15 cellular contexts compared by ENCODE assay signal in the genomic region with DNA sequence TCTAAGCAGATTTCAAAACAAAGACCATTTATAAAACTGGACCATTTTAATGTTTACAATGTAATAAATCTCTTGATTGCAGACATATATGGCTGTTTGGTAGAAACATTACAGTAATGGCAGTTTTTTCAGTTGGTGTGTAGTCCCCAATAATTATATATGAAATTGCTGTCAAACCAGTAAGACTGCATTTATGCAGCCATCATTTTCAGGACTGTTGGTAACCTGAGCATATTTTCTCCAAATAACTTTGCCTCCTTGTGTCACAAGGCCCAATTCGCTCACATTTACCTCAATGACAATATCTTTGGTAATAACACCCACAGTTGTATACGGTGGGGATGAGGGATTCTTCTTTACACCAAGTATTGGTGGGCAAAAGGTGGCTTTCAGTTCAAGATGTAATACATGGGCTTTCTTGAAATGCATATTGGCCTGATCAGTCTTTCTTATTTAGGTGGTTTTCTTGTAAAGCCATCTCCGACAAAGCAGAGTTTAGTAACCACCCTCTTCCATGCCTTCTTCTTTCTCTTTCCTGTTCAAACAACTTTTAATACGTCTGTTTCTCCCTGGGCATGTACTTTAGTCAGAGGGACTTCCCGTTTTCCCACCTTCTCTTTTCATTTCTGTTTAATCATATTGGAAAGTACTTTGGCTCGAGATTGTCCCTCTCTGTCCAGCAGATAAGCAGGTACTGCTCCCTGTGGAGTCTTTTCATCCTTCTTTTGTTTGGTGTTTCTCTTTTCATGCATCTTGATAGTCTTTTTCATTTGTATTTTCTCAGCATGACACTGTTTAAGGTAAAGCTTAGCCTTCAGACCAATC. TPM values are rescaled to one million over a fixed set of nuclear protein-coding genes. Genes with fewer than 3 reads are reported as not detected.
DNase-seq lines count a peak whose midpoint lies in the region; ATAC-seq, FAIRE-seq and TF ChIP-seq lines count a peak whose summit lies in the region.
"Had no signal": no experiment of that assay in that cellular context is flagged by ENCODE, and none has a peak within 500 bp of the region (broad histone marks: within the 10 kb centered on the region; RNA-seq: fewer than 3 reads in every experiment).

No MANE protein-coding gene starts in this region.

- H3K9me3 ChIP-seq in Caco-2 (no peaks in the 10 kb centered on the region), HepG2 (ENCODE audit: low read length) (no peaks in the 10 kb centered on the region)
- H3K9me3 ChIP-seq: ovary had no signal

- no peaks in the 10 kb centered on the region for H3K79me2 ChIP-seq in HepG2 (ENCODE audit: insufficient read depth, low read length)

- intact Hi-C loops in CD14-positive monocyte (cut with micrococcal nuclease) = no loop called here
- intact Hi-C loops in Caco-2 (cut with micrococcal nuclease; ENCODE audit: unreplicated experiment) = no loop called here
- intact Hi-C loops in HepG2 (cut with micrococcal nuclease; ENCODE audit: unreplicated experiment) = no loop called here

- H3K9me3 Mint-ChIP-seq in CD14-positive monocyte = no peaks in the 10 kb centered on the region
- no peaks in the 10 kb centered on the region for H3K9me3 Mint-ChIP-seq in Caco-2 (ENCODE audit: unreplicated experiment)
- H3K9me3 Mint-ChIP-seq in T-cell = no peaks in the 10 kb centered on the region
- H3K9me3 Mint-ChIP-seq: activated naive CD8-positive, alpha-beta T cell treated with anti-CD3 and anti-CD28 coated beads, Interleukin-2, amount 10 ng/mL, durations not matched to agents 7 days and 5 days; IgD-negative memory B cell had no signal

- DNase-seq in CD14-positive monocyte (ENCODE audit: low spot score) (no peak), Caco-2 (no peak), T-cell (no peak), HepG2 (ENCODE audit: low spot score) (no peak), D341Med (ENCODE audit: low spot score) (no peak)
- DNase-seq: activated naive CD8-positive, alpha-beta T cell treated with anti-CD3 and anti-CD28 coated beads, Interleukin-2, amount 10 ng/mL, durations not matched to agents 7 days and 5 days; NCI-H2081; stimulated activated CD4-positive, alpha-beta T cell treated with anti-CD3 and anti-CD28 coated beads, Interleukin-15, amount 100 ng/mL, for 24 hours had no signal

- POLR2A ChIA-PET in Caco-2 (lab: Charles Lee) = no interaction called here
- POLR2A ChIA-PET in T-cell (lab: Charles Lee) = no interaction called here
- POLR2A ChIA-PET in HepG2 (lab: Yijun Ruan, JAX) = no interaction called here

- in situ Hi-C loops in HepG2 (cut with HindIII; ENCODE audit: extremely low pct_ligation_motif_present, low pct_unique_long_range_greater_than_20kb) = no loop called here

- TF ChIP-seq CTCF in CD14-positive monocyte (IDR thresholded peaks at IDR 0.05) (no peak), Caco-2 (IDR thresholded peaks at IDR 0.05; ENCODE audit: insufficient read depth in 1 of 2, low read depth in 1 of 2, low read length in 1 of 2, severe bottlenecking in 1 of 2, unreplicated experiment in 1 of 2) (no peak), HepG2 (CRISPR knock-in tag; IDR thresholded peaks at IDR 0.05) (no peak)

- no peak overlapping the region for H3K27ac ChIP-seq in HepG2 (ENCODE audit: extremely low read length, insufficient read depth, low read length)

- H4K20me1 ChIP-seq in HepG2 (ENCODE audit: insufficient read depth, low read length) = no peaks in the 10 kb centered on the region

- H3K9ac ChIP-seq in HepG2 (ENCODE audit: insufficient read depth, low read depth, low read length) = no peak overlapping the region

- H3K27me3 ChIP-seq in Caco-2 (replicated peaks; ENCODE audit: control insufficient read depth, insufficient read depth, low read length) = no peaks in the 10 kb centered on the region
- H3K27me3 ChIP-seq in HepG2 (ENCODE audit: control insufficient read depth in 1 of 2, insufficient read depth in 2 of 2, low read length in 2 of 2) = no peaks in the 10 kb centered on the region
- H3K27me3 ChIP-seq: ovary had no signal

- TF ChIP-seq POLR2A in HepG2 (IDR thresholded peaks at IDR 0.05; ENCODE audit: insufficient read depth in 1 of 2, low read depth in 2 of 2, low read length in 2 of 2) = no peak

- peaks cover 11 to 20% of the 10 kb centered on the region in 2 donors for H3K36me3 Mint-ChIP-seq in CD14-positive monocyte
- H3K36me3 Mint-ChIP-seq in Caco-2 (ENCODE audit: insufficient read depth, unreplicated experiment) = no peaks in the 10 kb centered on the region
- peaks cover 6% of the 10 kb centered on the region for H3K36me3 Mint-ChIP-seq in T-cell

- H3K27me3 Mint-ChIP-seq in CD14-positive monocyte (ENCODE audit: low read depth in 3 of 3) (peaks cover 0 to 2% (median 0%) of the 10 kb centered on the region in 3 donors), Caco-2 (ENCODE audit: insufficient read depth, unreplicated experiment) (no peaks in the 10 kb centered on the region), T-cell (no peaks in the 10 kb centered on the region)
- H3K27me3 Mint-ChIP-seq: IgD-negative memory B cell had no signal

- no peak for FAIRE-seq in HepG2 (lab: Jason Lieb, UNC)

- no peak overlapping the region for H3K4me3 Mint-ChIP-seq in CD14-positive monocyte
- H3K4me3 Mint-ChIP-seq in Caco-2 (ENCODE audit: unreplicated experiment) = no peak overlapping the region
- H3K4me3 Mint-ChIP-seq in T-cell = no peak overlapping the region
- H3K4me3 Mint-ChIP-seq: activated naive CD8-positive, alpha-beta T cell treated with anti-CD3 and anti-CD28 coated beads, Interleukin-2, amount 10 ng/mL, durations not matched to agents 7 days and 5 days; IgD-negative memory B cell had no signal

- H3K4me1 ChIP-seq in Caco-2 = peaks cover 13% of the 10 kb centered on the region
- peaks cover 23% of the 10 kb centered on the region for H3K4me1 ChIP-seq in HepG2 (ENCODE audit: insufficient read depth, low read length)

- peaks cover 36% of the 10 kb centered on the region for H3K4me1 Mint-ChIP-seq in CD14-positive monocyte
- peaks cover 10% of the 10 kb centered on the region for H3K4me1 Mint-ChIP-seq in Caco-2 (ENCODE audit: low read depth, unreplicated experiment)
- peaks cover 66 to 72% (median 67%) of the 10 kb centered on the region in 3 donors for H3K4me1 Mint-ChIP-seq in T-cell

- TF ChIP-seq RAD21 in HepG2 (CRISPR knock-in tag; IDR thresholded peaks at IDR 0.05) = no peak

- WGBS in HepG2 (ENCODE audit: low lambda C conversion rate) = 17% methylated on average over 6 of the region's 6 CpGs

- H3K4me3 ChIP-seq in Caco-2 (ENCODE audit: low read depth, low read length) (no peak overlapping the region), HepG2 (replicated peaks in 1 of 3; ENCODE audit: insufficient read depth in 1 of 3, low read depth in 2 of 3, low read length in 3 of 3) (no peak overlapping the region)
- H3K4me3 ChIP-seq: ovary had no signal

- H2AFZ ChIP-seq in HepG2 (ENCODE audit: low read length) = no peak overlapping the region

- BruUV-seq in Caco-2 (replicated peaks; lab: Mats Ljungman, UMichigan) (no TSS peak), HepG2 (replicated peaks; lab: Mats Ljungman, UMichigan) (no TSS peak)

- H3K36me3 ChIP-seq in Caco-2 (ENCODE audit: control insufficient read depth, insufficient read depth, low read length) (no peaks in the 10 kb centered on the region), HepG2 (replicated peaks in 1 of 2; ENCODE audit: control insufficient read depth in 1 of 2, insufficient read depth in 2 of 2, low read length in 2 of 2) (no peaks in the 10 kb centered on the region)
- H3K36me3 ChIP-seq: ovary had no signal

- peak overlapping the region; percentile 48 for H3K4me2 ChIP-seq in HepG2 (ENCODE audit: low read depth, low read length)

- ATAC-seq in T-cell (replicated peaks in 1 of 4) (no peak), HepG2 (no peak), GM21619 (IDR thresholded peaks at IDR 0.05; ENCODE audit: unreplicated experiment) (no peak), HG02981 (IDR thresholded peaks at IDR 0.05; ENCODE audit: unreplicated experiment) (no peak), GM18498 (IDR thresholded peaks at IDR 0.05; ENCODE audit: unreplicated experiment) (no peak)
- ATAC-seq: esophagus mucosa, SK-N-SH treated with all-trans-retinoic acid at 6 μM for 48 hours had no signal

- CTCF ChIA-PET in Caco-2 (lab: Charles Lee) = no interaction called here
- CTCF ChIA-PET in T-cell (lab: Charles Lee) = no interaction called here
- CTCF ChIA-PET in HepG2 (lab: Yijun Ruan, JAX; ENCODE audit: low intra/inter-chr PET ratio, low total read pairs) = no interaction called here

- TF ChIP-seq EP300 in HepG2 (IDR thresholded peaks at IDR 0.05; ENCODE audit: low read depth in 2 of 2, low read length in 2 of 2) (no peak), HepG2 (CRISPR knock-in tag; IDR thresholded peaks at IDR 0.05; ENCODE audit: borderline replicate concordance) (no peak)

- peak overlapping the region in 5 of 7 donors; percentile 4 to 82 (median 25) for H3K27ac Mint-ChIP-seq in CD14-positive monocyte
- H3K27ac Mint-ChIP-seq in Caco-2 (ENCODE audit: unreplicated experiment) = peak overlapping the region; percentile 49
- H3K27ac Mint-ChIP-seq in T-cell = peak overlapping the region; percentile 46 to 71
- H3K27ac Mint-ChIP-seq: activated naive CD8-positive, alpha-beta T cell treated with anti-CD3 and anti-CD28 coated beads, Interleukin-2, amount 10 ng/mL, durations not matched to agents 7 days and 5 days; IgD-negative memory B cell had no signal

RNA-seq across cellular contexts. Expression of a gene that starts 30.4 kb away (rescaled TPM):
- polyA plus RNA-seq in CD14-positive monocyte (10 to 100 TPM in 1 of 2 donors, 1 to 10 TPM in 1; 7.8 to 13.2 TPM), HepG2 (2011; rRNA removed) (9.0 and 9.9 TPM in 2 replicates)
- total RNA-seq in Caco-2 (2022) (13.4 and 14.3 TPM in 2 replicates), T-cell (10 to 100 TPM; 45.5 to 93.1 (median 84.9) TPM), HepG2 (2016; rRNA removed; fragmentation: Illumina TruSeq; extraction: Trizol) (6.2 and 12.4 TPM in 2 replicates)
- total RNA-seq in HepG2 (2016; cell fraction: cytosol; rRNA removed; fragmentation: Illumina TruSeq; extraction: Trizol; ENCODE audit: low read depth) = 1.7 TPM in 2 replicates
- 6.9 and 11.1 TPM in 2 replicates for total RNA-seq in HepG2 (2016; cell fraction: insoluble cytoplasmic fraction; rRNA removed; fragmentation: Illumina TruSeq; extraction: Trizol)
- 3.0 and 3.9 TPM in 2 replicates for total RNA-seq in HepG2 (2016; cell fraction: membrane; rRNA removed; fragmentation: Illumina TruSeq; extraction: Trizol)
- total RNA-seq in HepG2 (2016; cell fraction: nucleus; rRNA removed; fragmentation: Illumina TruSeq; extraction: Trizol) = 19.3 and 20.7 TPM in 2 replicates
- 5.2 and 7.5 TPM in 2 replicates for polyA plus RNA-seq in HepG2 (2011; cell fraction: cytosol; rRNA removed)
- polyA plus RNA-seq in HepG2 (2011; cell fraction: nucleus; rRNA removed) = 12.2 and 12.9 TPM in 2 replicates
- 6.8 and 9.0 TPM in 2 replicates for polyA plus RNA-seq in HepG2 (2012)
- polyA plus RNA-seq in HepG2 (2016; cell fraction: cytosol; fragmentation: Illumina TruSeq; extraction: Trizol; ENCODE audit: low read depth) = 0.69 and 0.76 TPM in 2 replicates
- 3.5 and 4.1 TPM in 2 replicates for polyA plus RNA-seq in HepG2 (2016; cell fraction: insoluble cytoplasmic fraction; fragmentation: Illumina TruSeq; extraction: Trizol; ENCODE audit: low read depth)
- 1.8 and 2.0 TPM in 2 replicates for polyA plus RNA-seq in HepG2 (2016; cell fraction: membrane; fragmentation: Illumina TruSeq; extraction: Trizol; ENCODE audit: low read depth)
- polyA plus RNA-seq in HepG2 (2016; cell fraction: nucleus; fragmentation: Illumina TruSeq; extraction: Trizol; ENCODE audit: insufficient read depth, low read depth) = 17.9 and 18.5 TPM in 2 replicates
- polyA minus RNA-seq in HepG2 (2011; rRNA and poly(A)+ RNA removed; ENCODE audit: low replicate concordance) = 32.7 and 131 TPM in 2 replicates
- polyA minus RNA-seq in HepG2 (2011; cell fraction: cytosol; rRNA and poly(A)+ RNA removed) = 14.0 and 16.7 TPM in 2 replicates
- 14.4 and 22.9 TPM in 2 replicates for polyA minus RNA-seq in HepG2 (2011; cell fraction: nucleus; rRNA and poly(A)+ RNA removed)
